Comparison of ENCODE assay signal across 19 cellular contexts in genomic region chr1:184800876-184801275, GRCh38.
"Had no signal": no experiment of that assay in that cellular context is flagged by ENCODE, and none has a peak within 500 bp of the region (broad histone marks: within the 10 kb centered on the region; RNA-seq: fewer than 3 reads in every experiment).

No MANE protein-coding gene starts in this region.

- H3K27ac Mint-ChIP-seq: activated CD8-positive, alpha-beta T cell treated with anti-CD3 and anti-CD28 coated beads for 36 hours; activated naive CD4-positive, alpha-beta T cell treated with anti-CD3 and anti-CD28 coated beads, Interleukin-2, amount 50 U/mL, for 24 hours; T-helper 17 cell had no signal

- H3K27ac ChIP-seq: breast epithelium, Peyer's patch, RWPE1, SJSA1 had no signal

- H3K27me3 ChIP-seq: breast epithelium, Peyer's patch, SJSA1 had no signal

- DNase-seq: activated CD4-positive, alpha-beta T cell treated with anti-CD3 and anti-CD28 coated beads for 4 hours; activated CD8-positive, alpha-beta memory T cell treated with anti-CD3 and anti-CD28 coated beads, Interleukin-2, amount 50 U/mL, for 4 hours; activated CD8-positive, alpha-beta T cell treated with anti-CD3 and anti-CD28 coated beads for 36 hours; activated T-cell treated with anti-CD3 and anti-CD28 coated beads, Interleukin-2, amount 50 U/mL, for 1 hour; aorta; caudate nucleus; NCI-H1105 treated with DMSO at 0.1 percent for 48 hours; NCI-H146; NCI-H187 treated with DMSO at 0.1 percent for 48 hours; NCI-H2081 treated with DMSO at 0.1 percent for 48 hours; NCI-H524; Peyer's patch; T-helper 17 cell; T-helper 9 cell had no signal

- H3K9me3 ChIP-seq: breast epithelium, Peyer's patch, SJSA1 had no signal

- ATAC-seq: activated CD4-positive, CD25-positive, alpha-beta regulatory T cell treated with anti-CD3 and anti-CD28 coated beads, Interleukin-2, amount 50 U/mL, for 24 hours; activated CD8-positive, alpha-beta T cell treated with anti-CD3 and anti-CD28 coated beads for 36 hours; T-helper 17 cell had no signal

- H3K36me3 Mint-ChIP-seq: activated naive CD4-positive, alpha-beta T cell treated with anti-CD3 and anti-CD28 coated beads, Interleukin-2, amount 50 U/mL, for 24 hours had no signal

- H3K4me3 Mint-ChIP-seq: activated CD8-positive, alpha-beta T cell treated with anti-CD3 and anti-CD28 coated beads for 36 hours; activated naive CD4-positive, alpha-beta T cell treated with anti-CD3 and anti-CD28 coated beads, Interleukin-2, amount 50 U/mL, for 24 hours; T-helper 17 cell had no signal

- H3K36me3 ChIP-seq: breast epithelium had no signal

- H3K27me3 Mint-ChIP-seq: activated CD8-positive, alpha-beta T cell treated with anti-CD3 and anti-CD28 coated beads for 36 hours; activated naive CD4-positive, alpha-beta T cell treated with anti-CD3 and anti-CD28 coated beads, Interleukin-2, amount 50 U/mL, for 24 hours; T-helper 17 cell had no signal

- H3K9me3 Mint-ChIP-seq: activated CD8-positive, alpha-beta T cell treated with anti-CD3 and anti-CD28 coated beads for 36 hours; activated naive CD4-positive, alpha-beta T cell treated with anti-CD3 and anti-CD28 coated beads, Interleukin-2, amount 50 U/mL, for 24 hours had no signal

- H3K4me3 ChIP-seq: breast epithelium, Peyer's patch, SJSA1 had no signal

- H3K4me1 ChIP-seq: breast epithelium, SJSA1 had no signal
